ENCODE assay signal across 11 cellular contexts in genomic region chr1:24914226-24915069, GRCh38. TPM values are rescaled to one million over a fixed set of nuclear protein-coding genes. Genes with fewer than 3 reads are reported as not detected.
A peak's percentile ranks its signal among the peaks of the same experiment; 100 is the strongest.
DNase-seq lines count a peak whose midpoint lies in the region; ATAC-seq, FAIRE-seq and TF ChIP-seq lines count a peak whose summit lies in the region.
"Had no signal": no experiment of that assay in that cellular context is flagged by ENCODE, and none has a peak within 500 bp of the region (broad histone marks: within the 10 kb centered on the region; RNA-seq: fewer than 3 reads in every experiment).

No MANE protein-coding gene starts in this region.

- intact Hi-C loops in K562 (cut with micrococcal nuclease) = no loop called here
- intact Hi-C loops in natural killer cell (cut with micrococcal nuclease) = loop anchor here (1.0 to 5.0 kb wide), 3 partner anchors 11 to 108 kb away; no protein-coding TSS in a partner anchor

- CTCF ChIA-PET in K562 (lab: Yijun Ruan, JAX; ENCODE audit: low intra/inter-chr PET ratio) = no interaction called here

- peak; percentile 35 for DNase-seq in Ammon's horn (ENCODE audit: low spot score)
- DNase-seq in HK-2 (ENCODE audit: unreplicated experiment) = peak; percentile 30
- no peak for DNase-seq in K562 (ENCODE audit: extremely low read depth in 1 of 4, low spot score in 3 of 4)
- peak; percentile 61 for DNase-seq in natural killer cell
- DNase-seq in glutamatergic neuron = no peak
- DNase-seq: DND-41, islet precursor cell, NCI-H446 treated with DMSO at 0.1 percent for 48 hours had no signal

- peak overlapping the region in 1 of 2 experiments; percentile 46; a peak in 2 of 4 replicates for H3K9ac ChIP-seq in K562 (ENCODE audit: insufficient read depth in 1 of 2, low read depth in 2 of 2, low read length in 2 of 2)

- H3K4me1 ChIP-seq in K562 (replicated peaks in 1 of 2; ENCODE audit: control insufficient read depth in 2 of 2, insufficient read depth in 2 of 2, low read length in 2 of 2) = peaks cover 6 to 31% of the 10 kb centered on the region in 2 experiments; a peak in 4 of 5 replicates

- FAIRE-seq in K562 (lab: Jason Lieb, UNC) = no peak

- H3K79me2 ChIP-seq in K562 (ENCODE audit: control insufficient read depth, insufficient read depth, low read length) = no peaks in the 10 kb centered on the region

- H3K4me2 ChIP-seq in K562 (ENCODE audit: insufficient read depth, low read length) = no peak overlapping the region

- no peak overlapping the region for H3K27ac ChIP-seq in K562 (ENCODE audit: extremely low read depth, low read depth, low read length)

- H3K9me1 ChIP-seq in K562 (ENCODE audit: control insufficient read depth, insufficient read depth, low read length) = no peaks in the 10 kb centered on the region

- H3K36me3 Mint-ChIP-seq in natural killer cell (peaks cover 8% of the 10 kb centered on the region), glutamatergic neuron (ENCODE audit: unreplicated experiment) (no peaks in the 10 kb centered on the region)

- in situ Hi-C loops in K562 (cut with MboI) = no loop called here

- TF ChIP-seq EP300 in K562 (IDR thresholded peaks at IDR 0.05; ENCODE audit: low read length) = no peak

- no peaks in the 10 kb centered on the region for H3K9me3 ChIP-seq in K562 (replicated peaks; ENCODE audit: control insufficient read depth, insufficient read depth, low read depth, low read length)

- WGBS in K562 (ENCODE audit: insufficient coverage, low coverage, missing lambda C conversion rate) = 37% methylated on average over 32 of the region's 33 CpGs

- peak overlapping the region; percentile 89 for H3K4me3 Mint-ChIP-seq in natural killer cell
- H3K4me3 Mint-ChIP-seq in glutamatergic neuron (ENCODE audit: unreplicated experiment) = no peak overlapping the region

- H3K27me3 Mint-ChIP-seq in natural killer cell (ENCODE audit: low read depth in 2 of 2) (no peaks in the 10 kb centered on the region), glutamatergic neuron (ENCODE audit: unreplicated experiment) (peaks cover 8% of the 10 kb centered on the region)

- no TSS peak for BruUV-seq in K562 (replicated peaks; lab: Mats Ljungman, UMichigan)

- POLR2A ChIA-PET in K562 (lab: Yijun Ruan, JAX) = interaction anchor here (0.6 to 1.4 kb wide), 4 partner anchors 10 to 19 kb away, joined by 3 to 4 read pairs (median 3); partner anchors contain the start of gene RUNX3

- TF ChIP-seq CTCF in K562 (IDR thresholded peaks at IDR 0.05 in 2 of 3, conservative IDR thresholded peaks at IDR 0.05 in 1 of 3; ENCODE audit: insufficient read depth in 2 of 3, low read depth in 1 of 3, low read length in 3 of 3) = no peak
- no peak for TF ChIP-seq CTCF in natural killer cell (IDR thresholded peaks at IDR 0.05)
- no peak for TF ChIP-seq CTCF in glutamatergic neuron (IDR thresholded peaks at IDR 0.05; ENCODE audit: partially characterized antibody, unreplicated experiment)

- H3K27ac Mint-ChIP-seq in natural killer cell (peak overlapping the region; percentile 99), glutamatergic neuron (ENCODE audit: unreplicated experiment) (no peak overlapping the region)

- H2AFZ ChIP-seq in K562 (ENCODE audit: low read depth, low read length) = no peak overlapping the region

- ATAC-seq in K562 (no peak), natural killer cell (peak in 1 of 3 donors; percentile 2), HG03139 (IDR thresholded peaks at IDR 0.05; ENCODE audit: unreplicated experiment) (no peak), HG03442 (IDR thresholded peaks at IDR 0.05; ENCODE audit: unreplicated experiment) (no peak), GM18520 (IDR thresholded peaks at IDR 0.05; ENCODE audit: unreplicated experiment) (no peak)

- no peaks in the 10 kb centered on the region for H3K36me3 ChIP-seq in K562 (ENCODE audit: control insufficient read depth, insufficient read depth, low read length)

- no peak overlapping the region for H3K4me3 ChIP-seq in K562

- TF ChIP-seq RAD21 in K562 (CRISPR knock-in tag; conservative IDR thresholded peaks at IDR 0.05 in 1 of 2, IDR thresholded peaks at IDR 0.05 in 1 of 2) = no peak

- H3K9me3 Mint-ChIP-seq in natural killer cell = no peaks in the 10 kb centered on the region
- H3K9me3 Mint-ChIP-seq in glutamatergic neuron (ENCODE audit: unreplicated experiment) = peaks cover 5% of the 10 kb centered on the region

- H3K4me1 Mint-ChIP-seq in natural killer cell = peaks cover 94 to 96% of the 10 kb centered on the region in 2 donors
- H3K4me1 Mint-ChIP-seq in glutamatergic neuron (ENCODE audit: low read depth, unreplicated experiment) = peaks cover 9% of the 10 kb centered on the region

- no peak for TF ChIP-seq POLR2A in K562 (conservative IDR thresholded peaks at IDR 0.05)

- 0 out of 2 replicates have a peak, but pooled peaks cover 5% of the 10 kb centered on the region for H4K20me1 ChIP-seq in K562 (replicated peaks; ENCODE audit: control insufficient read depth, insufficient read depth, low read length)

- H3K27me3 ChIP-seq in K562 (ENCODE audit: control insufficient read depth in 2 of 2, insufficient read depth in 2 of 2, low read length in 2 of 2) = peaks cover 20 to 48% of the 10 kb centered on the region in 2 experiments

TF ChIP-seq in K562, 482 proteins besides CTCF, POLR2A, EP300 and RAD21:
- no peak for TF ChIP-seq KLF6 (CRISPR knock-in tag; IDR thresholded peaks at IDR 0.05; ENCODE audit: borderline replicate concordance)
- peak; percentile 41 for TF ChIP-seq PCBP1 (IDR thresholded peaks at IDR 0.05; ENCODE audit: low read depth, low read length, poor library complexity, severe bottlenecking)
- peak; percentile 30; the same call in 1 of the 2 replicates for TF ChIP-seq NFIC (IDR thresholded peaks at IDR 0.05)

RNA-seq across cellular contexts. Expression of gene RUNX3, which starts 15.6 kb away (rescaled TPM):
- total RNA-seq in K562 (2011; cell fraction: chromatin; rRNA removed; ENCODE audit: low replicate concordance) = 0.21 TPM in 1 of 2 replicates, not detected in the other
- total RNA-seq in K562 (2011; cell fraction: nucleolus; rRNA removed) = 0.13 TPM in 1 of 2 replicates, not detected in the other
- not detected in 2 replicates for total RNA-seq in K562 (2011; cell fraction: nucleoplasm; rRNA removed)
- total RNA-seq in K562 (2014; rRNA removed) = 0.09 and 0.16 TPM in 2 replicates
- total RNA-seq in K562 (2014; rRNA removed; fragmentation: Illumina TruSeq; extraction: Trizol) = 0.03 and 0.04 TPM in 2 replicates
- total RNA-seq in K562 (2015; rRNA removed; fragmentation: Illumina TruSeq; extraction: Trizol) = 0.11 and 0.22 TPM in 2 replicates
- 0.64 and 1.1 TPM in 2 replicates for total RNA-seq in K562 (2021)
- 0.03 TPM in 2 replicates for polyA plus RNA-seq in K562 (2011; rRNA removed)
- polyA plus RNA-seq in K562 (2011; cell fraction: cytosol; rRNA removed) = 0.03 TPM in 1 of 2 replicates, not detected in the other
- 0.18 TPM in 1 of 2 replicates, not detected in the other for polyA plus RNA-seq in K562 (2011; cell fraction: nucleus; rRNA removed)
- 0.36 and 0.46 TPM in 2 replicates for polyA plus RNA-seq in K562 (2012)
- 0.19 and 0.39 TPM in 2 replicates for polyA plus RNA-seq in K562 (2014; fragmentation: Illumina TruSeq; extraction: Trizol)
- under 1 TPM; 0.01 to 0.04 TPM for polyA plus RNA-seq in K562 (2014; fragmentation: Nextera tagmentation; extraction: Ambion mirVana)
- 0.29 and 0.62 TPM in 2 replicates for polyA plus RNA-seq in K562 (2014; rRNA removed)
- not detected in 2 replicates for polyA minus RNA-seq in K562 (2011; rRNA and poly(A)+ RNA removed)
- polyA minus RNA-seq in K562 (2011; cell fraction: cytosol; rRNA and poly(A)+ RNA removed) = not detected in 2 replicates
- not detected in 2 replicates for polyA minus RNA-seq in K562 (2011; cell fraction: nucleus; rRNA and poly(A)+ RNA removed)
- total RNA-seq in natural killer cell = 100 to 1,000 TPM; 537 to 630 (median 601) TPM
- total RNA-seq in glutamatergic neuron (ENCODE audit: unreplicated experiment) = 0.15 TPM

Comparison
In these comparisons a context has a peak if more than half of its experiments do, and no peak if none do; other contexts are left out.
1. DNase-seq: peak in Ammon's horn (single experiment), HK-2 (single experiment) and natural killer cell (single experiment); none in K562 (0 of 4) and glutamatergic neuron (single experiment).
2. RNA of gene RUNX3, which starts 15.6 kb away (total RNA-seq): 537 to 630 TPM in natural killer cell; 0.03 to 1.1 TPM in K562 and 0.15 TPM in glutamatergic neuron (single experiment); every median in the first group is over 100 times any median in the second.